In the genomic region with DNA sequence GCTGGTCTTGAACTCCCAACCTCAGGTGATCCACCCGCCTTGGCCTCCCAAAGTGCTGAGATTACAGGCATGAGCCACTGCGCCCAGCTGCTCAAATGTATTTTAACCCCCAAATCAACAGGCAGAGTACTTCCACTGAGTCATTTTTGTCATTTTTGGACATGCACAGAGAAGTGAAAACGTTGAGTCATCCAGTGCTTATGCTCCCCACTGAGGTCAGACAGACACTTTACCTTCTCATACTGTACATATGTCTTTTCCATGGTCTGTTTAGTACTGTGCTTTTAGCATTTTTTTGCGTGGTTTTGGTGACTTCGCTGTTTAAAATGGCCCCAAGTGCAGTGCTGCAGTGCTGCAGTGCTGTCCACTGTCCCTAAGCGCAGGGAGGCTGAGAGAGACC, we compare ENCODE assay signal across 8 cellular contexts.
DNase-seq lines count a peak whose midpoint lies in the region; ATAC-seq and TF ChIP-seq lines count a peak whose summit lies in the region.
"Not testable (repeated sequence)": the region's sequence is repeated elsewhere in the genome, so short reads cannot be mapped to it uniquely, and the experiment has no call there.

No MANE protein-coding gene starts in this region.

- H3K4me1 ChIP-seq in mammary epithelial cell (ENCODE audit: insufficient read depth, low read length) = not testable (repeated sequence)

- H3K4me2 ChIP-seq in mammary epithelial cell (ENCODE audit: insufficient read depth, low read depth, low read length) = not testable (repeated sequence)

- DNase-seq in Daoy (ENCODE audit: low read depth) (peak; percentile 82), KBM-7 (peak; percentile 28), mammary epithelial cell (peak; percentile 59)
- DNase-seq in activated CD4-positive, alpha-beta T cell treated with anti-CD3 and anti-CD28 coated beads for 48 hours = peak; percentile 51
- DNase-seq in stimulated activated CD4-positive, alpha-beta T cell treated with anti-CD3 and anti-CD28 coated beads, Interleukin-15, amount 100 ng/mL, for 24 hours = peak; percentile 53

- not testable (repeated sequence) for H4K20me1 ChIP-seq in mammary epithelial cell (ENCODE audit: insufficient read depth, low read length)

- H3K9me3 ChIP-seq in mammary epithelial cell (replicated peaks; ENCODE audit: insufficient read depth, low read length) = not testable (repeated sequence)

- not testable (repeated sequence) for H3K27ac ChIP-seq in mammary epithelial cell (ENCODE audit: insufficient read depth, low read depth, low read length)

- 70% methylated on average over 6 of the region's 6 CpGs for WGBS in mammary epithelial cell (ENCODE audit: low coverage, missing lambda C conversion rate)

- H3K79me2 ChIP-seq in mammary epithelial cell (ENCODE audit: insufficient read depth, low read length) = not testable (repeated sequence)

- not testable (repeated sequence) for BruUV-seq in mammary epithelial cell (replicated peaks; lab: Mats Ljungman, UMichigan)

- H3K4me3 ChIP-seq in mammary epithelial cell (replicated peaks in 1 of 3; ENCODE audit: insufficient read depth in 1 of 3, low read depth in 2 of 3, low read length in 3 of 3) = not testable (repeated sequence)

- not testable (repeated sequence) for H3K9ac ChIP-seq in mammary epithelial cell (ENCODE audit: insufficient read depth, low read length)

- H2AFZ ChIP-seq in mammary epithelial cell (ENCODE audit: low read depth, low read length) = not testable (repeated sequence)

- in situ Hi-C loops in KBM-7 (cut with MboI; ENCODE audit: low pct_unique_long_range_greater_than_20kb, low sequenced_read_pairs) = not testable (repeated sequence)
- in situ Hi-C loops in mammary epithelial cell (cut with MboI; ENCODE audit: low sequenced_read_pairs in 2 of 2) = loop anchor here (10.0 to 25.0 kb wide), 2 partner anchors 156 to 164 kb away; partner anchors contain the start of genes TTC19 (in 2 of the 2) and ZSWIM7 (in 2 of the 2)

- CTCF ChIA-PET in mammary epithelial cell (lab: Charles Lee; ENCODE audit: low non-redundant PET) = not testable (repeated sequence)

- not testable (repeated sequence) for H3K27me3 ChIP-seq in mammary epithelial cell (ENCODE audit: insufficient read depth, low read length)

- not testable (repeated sequence) for H3K36me3 ChIP-seq in mammary epithelial cell (ENCODE audit: insufficient read depth, low read length)

- intact Hi-C loops in mammary epithelial cell (cut with micrococcal nuclease) = not testable (repeated sequence)

- peak; percentile 88 for ATAC-seq in GM19023 (IDR thresholded peaks at IDR 0.05; ENCODE audit: unreplicated experiment)
- ATAC-seq in GM21723 (IDR thresholded peaks at IDR 0.05; ENCODE audit: unreplicated experiment) = peak; percentile 93
- ATAC-seq in HG03060 (IDR thresholded peaks at IDR 0.05; ENCODE audit: low read depth, unreplicated experiment) = peak; percentile 90

- TF ChIP-seq CTCF in mammary epithelial cell (conservative IDR thresholded peaks at IDR 0.05 in 1 of 2, IDR thresholded peaks at IDR 0.05 in 1 of 2; ENCODE audit: extremely low read depth in 1 of 2, insufficient read depth in 1 of 2, low read depth in 1 of 2, low read length in 2 of 2) = not testable (repeated sequence)

- dilution Hi-C loops in mammary epithelial cell (cut with HindIII; ENCODE audit: low sequenced_read_pairs) = loop anchor here (25.0 kb wide), 1 partner anchor 181 kb away; no protein-coding TSS in a partner anchor

Comparison
In these comparisons a context has a peak if more than half of its experiments do, and no peak if none do; other contexts are left out.
1. DNase-seq: peak in every context shown above with its lines; median percentile 82 in Daoy; 59 in mammary epithelial cell; 53 in stimulated activated CD4-positive, alpha-beta T cell treated with anti-CD3 and anti-CD28 coated beads, Interleukin-15, amount 100 ng/mL, for 24 hours; 51 in activated CD4-positive, alpha-beta T cell treated with anti-CD3 and anti-CD28 coated beads for 48 hours; 28 in KBM-7.